In genomic region chr12:57772429-57773322, GRCh38 we compare ENCODE assay signal across 8 cellular contexts. TPM values are rescaled to one million over a fixed set of nuclear protein-coding genes. Genes with fewer than 3 reads are reported as not detected.
A peak's percentile ranks its signal among the peaks of the same experiment; 100 is the strongest.
DNase-seq lines count a peak whose midpoint lies in the region; ATAC-seq and FAIRE-seq lines count a peak whose summit lies in the region.

TSS of gene EEF1AKMT3 (plus strand) at chr12:57772614. CDS start at chr12:57772725, 111 bp downstream.

- H3K4me1 ChIP-seq in CD8-positive, alpha-beta memory T cell (ENCODE audit: insufficient read depth, low read length), result peaks cover 12% of the 10 kb centered on the region
- peaks cover 2% of the 10 kb centered on the region for H3K4me1 ChIP-seq in effector memory CD4-positive, alpha-beta T cell (ENCODE audit: control insufficient read depth, insufficient read depth, low read length, poor library complexity, severe bottlenecking)

- peak within 1 kb of the TSS; percentile 89 for H3K27ac ChIP-seq in CD8-positive, alpha-beta memory T cell (ENCODE audit: low read depth, low read length)
- H3K27ac ChIP-seq in effector memory CD4-positive, alpha-beta T cell (ENCODE audit: insufficient read depth, low read length, poor library complexity, severe bottlenecking), result peak within 1 kb of the TSS; percentile 76
- H3K27ac ChIP-seq in temporal lobe (ENCODE audit: low read depth, low read length), result peak within 1 kb of the TSS; percentile 59

- FAIRE-seq in HTR-8/SVneo (lab: Jason Lieb, UNC), result no peak

- H3K9me3 ChIP-seq in CD8-positive, alpha-beta memory T cell (ENCODE audit: low read length), result no peaks in the 10 kb centered on the region
- H3K9me3 ChIP-seq in effector memory CD4-positive, alpha-beta T cell (ENCODE audit: control insufficient read depth, low read length), result no peaks in the 10 kb centered on the region

- H3K4me3 Mint-ChIP-seq in CD8-positive, alpha-beta memory T cell, result peak within 1 kb of the TSS; percentile 93 to 99 (median 96)
- peak within 1 kb of the TSS; percentile 99 for H3K4me3 Mint-ChIP-seq in T-helper 2 cell treated with Interferon-gamma antibody and Interleukin-4, amounts not matched to agents 5 μg/mL and 100 μg/mL, for 36 hours

- peaks cover 7 to 18% (median 14%) of the 10 kb centered on the region in 3 donors for H3K36me3 Mint-ChIP-seq in CD8-positive, alpha-beta memory T cell
- H3K36me3 Mint-ChIP-seq in T-helper 2 cell treated with Interferon-gamma antibody and Interleukin-4, amounts not matched to agents 5 μg/mL and 100 μg/mL, for 36 hours (ENCODE audit: low read depth), result peaks cover 17% of the 10 kb centered on the region

- H3K4me3 ChIP-seq in CD8-positive, alpha-beta memory T cell (ENCODE audit: low read length), result peak within 1 kb of the TSS; percentile 93
- peak within 1 kb of the TSS; percentile 75 for H3K4me3 ChIP-seq in effector memory CD4-positive, alpha-beta T cell (ENCODE audit: insufficient read depth, low read depth, low read length, poor library complexity, severe bottlenecking)

- peaks cover 19 to 22% (median 21%) of the 10 kb centered on the region in 3 donors for H3K4me1 Mint-ChIP-seq in CD8-positive, alpha-beta memory T cell
- H3K4me1 Mint-ChIP-seq in T-helper 2 cell treated with Interferon-gamma antibody and Interleukin-4, amounts not matched to agents 5 μg/mL and 100 μg/mL, for 36 hours (ENCODE audit: low read depth), result peaks cover 20% of the 10 kb centered on the region

- peak in 3 of 5 donors; percentile 30 to 60 (median 33) for DNase-seq in CD8-positive, alpha-beta memory T cell
- DNase-seq in HTR-8/SVneo (ENCODE audit: insufficient read length, low spot score), result peak; percentile 57
- DNase-seq in T-helper 2 cell treated with Interferon-gamma antibody and Interleukin-4, amounts not matched to agents 5 μg/mL and 100 μg/mL, for 36 hours (ENCODE audit: low spot score), result no peak
- DNase-seq in effector memory CD4-positive, alpha-beta T cell, result no peak
- DNase-seq in medulla oblongata (ENCODE audit: extremely low spot score), result peak; percentile 37
- no peak for DNase-seq in NCI-H1092 treated with DMSO at 0.1 percent for 48 hours (lab: John Stamatoyannopoulos, UW)

- CTCF ChIA-PET in CD8-positive, alpha-beta memory T cell (lab: Charles Lee), result interaction anchor here (0.9 to 2.2 kb wide), 5 partner anchors 9 to 130 kb away, joined by 3 to 14 read pairs (median 3); partner anchors contain the start of gene TSFM

- no peaks in the 10 kb centered on the region for H3K27me3 ChIP-seq in CD8-positive, alpha-beta memory T cell (ENCODE audit: insufficient read depth, low read length, poor library complexity, severe bottlenecking)
- no peaks in the 10 kb centered on the region for H3K27me3 ChIP-seq in effector memory CD4-positive, alpha-beta T cell (replicated peaks; ENCODE audit: control insufficient read depth, insufficient read depth, low read length, poor library complexity, severe bottlenecking)

- peak; percentile 25 for ATAC-seq in GM19463 (IDR thresholded peaks at IDR 0.05; ENCODE audit: unreplicated experiment)

- H3K36me3 ChIP-seq in CD8-positive, alpha-beta memory T cell (ENCODE audit: insufficient read depth, low read length), result no peaks in the 10 kb centered on the region
- peaks cover 3% of the 10 kb centered on the region for H3K36me3 ChIP-seq in effector memory CD4-positive, alpha-beta T cell (ENCODE audit: control insufficient read depth, insufficient read depth, low read length)

- peak within 1 kb of the TSS; percentile 92 to 99 (median 98) for H3K27ac Mint-ChIP-seq in CD8-positive, alpha-beta memory T cell
- H3K27ac Mint-ChIP-seq in T-helper 2 cell treated with Interferon-gamma antibody and Interleukin-4, amounts not matched to agents 5 μg/mL and 100 μg/mL, for 36 hours, result peak within 1 kb of the TSS; percentile 99

- POLR2A ChIA-PET in CD8-positive, alpha-beta memory T cell (lab: Charles Lee), result interaction anchor here (0.5 to 1.3 kb wide), 6 partner anchors 9 to 1300 kb away, joined by 4 to 6 read pairs (median 6); partner anchors contain the start of genes ATP23, TSFM and TSPAN31

- no peaks in the 10 kb centered on the region for H3K9me3 Mint-ChIP-seq in CD8-positive, alpha-beta memory T cell
- no peaks in the 10 kb centered on the region for H3K9me3 Mint-ChIP-seq in T-helper 2 cell treated with Interferon-gamma antibody and Interleukin-4, amounts not matched to agents 5 μg/mL and 100 μg/mL, for 36 hours

- H3K27me3 Mint-ChIP-seq in CD8-positive, alpha-beta memory T cell, result peaks cover 0 to 2% of the 10 kb centered on the region in 2 donors
- no peaks in the 10 kb centered on the region for H3K27me3 Mint-ChIP-seq in T-helper 2 cell treated with Interferon-gamma antibody and Interleukin-4, amounts not matched to agents 5 μg/mL and 100 μg/mL, for 36 hours (ENCODE audit: low read depth)

RNA-seq across cellular contexts. Expression of gene EEF1AKMT3, which starts in this region (rescaled TPM):
- total RNA-seq in CD8-positive, alpha-beta memory T cell, result 1 to 10 TPM; 3.5 to 3.9 TPM
- 3.3 TPM for polyA plus RNA-seq in CD8-positive, alpha-beta memory T cell
- total RNA-seq in temporal lobe, result 2.7 TPM

Comparison
In these comparisons a context has a peak if more than half of its experiments do, and no peak if none do; other contexts are left out.
1. DNase-seq: peak in CD8-positive, alpha-beta memory T cell (3 of 5), HTR-8/SVneo (single experiment) and medulla oblongata (single experiment); none in T-helper 2 cell treated with Interferon-gamma antibody and Interleukin-4, amounts not matched to agents 5 μg/mL and 100 μg/mL, for 36 hours (single experiment), effector memory CD4-positive, alpha-beta T cell (0 of 3) and NCI-H1092 treated with DMSO at 0.1 percent for 48 hours (single experiment).
2. Peak in every context shown above with its lines, with median percentiles within 50 percentile points of each other: H3K27ac ChIP-seq.